Comparison of ENCODE assay signal across 1 cellular context in the genomic region with DNA sequence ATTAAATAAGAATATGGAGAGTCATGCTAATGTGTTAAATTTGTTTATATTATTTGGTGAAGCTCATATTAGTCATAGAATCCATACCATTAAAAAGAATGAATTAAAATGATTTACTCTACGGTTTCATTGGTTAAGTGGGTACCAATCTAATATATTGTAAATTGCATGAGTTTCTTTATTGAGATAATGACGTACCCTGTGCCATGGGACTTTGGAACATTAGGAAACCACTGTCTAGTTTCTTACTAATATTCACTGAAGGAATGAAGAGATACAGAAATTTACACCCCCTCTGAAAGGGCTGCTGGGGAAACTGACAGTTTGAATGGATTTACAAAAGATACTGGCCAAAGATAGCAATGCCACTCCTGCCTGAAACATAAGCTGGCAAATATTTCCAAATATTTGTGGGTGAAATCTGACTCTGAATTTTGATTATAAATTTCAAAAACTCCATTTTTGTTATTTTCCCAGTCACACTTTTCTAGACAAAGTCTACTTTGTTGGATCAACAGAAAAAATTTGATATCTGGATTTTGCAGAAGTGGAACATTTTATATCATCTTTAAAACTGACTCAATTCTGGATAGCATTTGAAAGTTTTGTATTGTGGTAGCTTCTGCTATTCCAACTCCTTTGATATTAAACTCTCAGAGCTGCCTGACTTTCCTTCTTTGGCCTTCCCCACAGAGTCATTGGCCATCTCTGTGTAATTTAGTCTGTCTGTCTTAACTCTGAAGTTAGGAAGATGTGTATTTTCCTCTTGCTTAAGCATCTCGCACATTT.
TF ChIP-seq lines count a peak whose summit lies in the region.

No MANE protein-coding gene starts in this region.

TF ChIP-seq in GM23338, 12 proteins besides CTCF, POLR2A, EP300 and RAD21 (continued from another document):
- TF ChIP-seq ZNF462 (CRISPR knock-in tag; IDR thresholded peaks at IDR 0.05) (no peak), EZH2 (IDR thresholded peaks at IDR 0.05; ENCODE audit: low read depth, unreplicated experiment) (no peak), JUNB (IDR thresholded peaks at IDR 0.05; ENCODE audit: unreplicated experiment) (no peak), STAT1 (IDR thresholded peaks at IDR 0.05; ENCODE audit: unreplicated experiment) (no peak), ETS1 (IDR thresholded peaks at IDR 0.05) (no peak), ZNF114 (CRISPR knock-in tag; IDR thresholded peaks at IDR 0.05) (no peak)
